Comparison of ENCODE assay signal across 9 cellular contexts in genomic region chr17:4738136-4739121, GRCh38. TPM values are rescaled to one million over a fixed set of nuclear protein-coding genes. Genes with fewer than 3 reads are reported as not detected.
DNase-seq lines count a peak whose midpoint lies in the region; ATAC-seq, FAIRE-seq and TF ChIP-seq lines count a peak whose summit lies in the region.
"Had no signal": no experiment of that assay in that cellular context is flagged by ENCODE, and none has a peak within 500 bp of the region (broad histone marks: within the 10 kb centered on the region; RNA-seq: fewer than 3 reads in every experiment).

No MANE protein-coding gene starts in this region.

- H3K36me3 Mint-ChIP-seq in WTC11, result no peaks in the 10 kb centered on the region

- H3K36me3 ChIP-seq in prostate gland, result no peaks in the 10 kb centered on the region

- ATAC-seq in WTC11, result peak; percentile 16
- ATAC-seq in foreskin keratinocyte, result peak; percentile 81

- POLR2A ChIA-PET in WTC11 (lab: Charles Lee), result interaction anchor here (0.6 kb wide), 1 partner anchor 40 kb away, joined by 8 read pairs; no protein-coding TSS in a partner anchor

- no peak for FAIRE-seq in urothelium cell line (lab: Jason Lieb, UNC)

- peaks cover 5% of the 10 kb centered on the region for H3K4me1 ChIP-seq in foreskin keratinocyte
- no peaks in the 10 kb centered on the region for H3K4me1 ChIP-seq in prostate gland (replicated peaks)

- no peaks in the 10 kb centered on the region for H3K9me3 ChIP-seq in prostate gland

- H3K27me3 Mint-ChIP-seq in WTC11 (ENCODE audit: low read depth), result peaks cover 81% of the 10 kb centered on the region

- no peak overlapping the region for H3K27ac Mint-ChIP-seq in WTC11

- H3K9me3 Mint-ChIP-seq in WTC11, result no peaks in the 10 kb centered on the region

- TF ChIP-seq CTCF in GM12865 (IDR thresholded peaks at IDR 0.05; ENCODE audit: insufficient read depth, low read depth, low read length, missing control alignments) (no peak), WTC11 (IDR thresholded peaks at IDR 0.05) (no peak), foreskin keratinocyte (conservative IDR thresholded peaks at IDR 0.05) (no peak), prostate gland (IDR thresholded peaks at IDR 0.05) (no peak)

- TF ChIP-seq POLR2A in prostate gland (IDR thresholded peaks at IDR 0.05), result peak; percentile 68

- H3K4me3 ChIP-seq in GM12865 (ENCODE audit: low read depth, low read length) (peak overlapping the region; percentile 82), prostate gland (peak overlapping the region; percentile 59 to 71)

- H3K27ac ChIP-seq in foreskin keratinocyte, result peak overlapping the region; percentile 74
- H3K27ac ChIP-seq in prostate gland, result peak overlapping the region; percentile 75 to 78

- H3K4me1 Mint-ChIP-seq in WTC11, result peaks cover 13% of the 10 kb centered on the region

- 17% methylated on average over 41 of the region's 41 CpGs for WGBS in prostate gland

- peak overlapping the region; percentile 78 for H3K4me3 Mint-ChIP-seq in WTC11

- intact Hi-C loops in prostate gland (cut with DNase I), result no loop called here

- H3K27me3 ChIP-seq in foreskin keratinocyte (peaks cover 15% of the 10 kb centered on the region), prostate gland (replicated peaks; ENCODE audit: insufficient read depth) (no peaks in the 10 kb centered on the region)

- DNase-seq in GM12865 (ENCODE audit: low read depth) (no peak), WTC11 (ENCODE audit: low spot score) (no peak), foreskin keratinocyte (peak; percentile 72 to 84), prostate gland (ENCODE audit: low spot score) (peak; percentile 42), NCI-H524 (lab: John Stamatoyannopoulos, UW) (no peak), urothelium cell line (ENCODE audit: low spot score) (no peak), EL (no peak), DMS79 treated with DMSO at 0.1 percent for 48 hours (lab: John Stamatoyannopoulos, UW) (no peak)

- CTCF ChIA-PET in WTC11 (lab: Charles Lee), result interaction anchor here (0.8 to 1.0 kb wide), 2 partner anchors 165 to 171 kb away, joined by 3 read pairs; partner anchors contain the start of gene CHRNE

TF ChIP-seq in WTC11, 78 proteins besides CTCF, POLR2A, EP300 and RAD21 (continues in another document):
- TF ChIP-seq ERG (CRISPR knock-in tag; IDR thresholded peaks at IDR 0.05) (no peak), NR2C2 (CRISPR knock-in tag; IDR thresholded peaks at IDR 0.05) (no peak), SMAD3 (CRISPR knock-in tag; IDR thresholded peaks at IDR 0.05; ENCODE audit: borderline replicate concordance) (no peak), E2F1 (CRISPR knock-in tag; IDR thresholded peaks at IDR 0.05) (no peak), OVOL2 (CRISPR knock-in tag; IDR thresholded peaks at IDR 0.05; ENCODE audit: borderline replicate concordance) (no peak), FOXP4 (CRISPR knock-in tag; IDR thresholded peaks at IDR 0.05) (no peak), CREM (CRISPR knock-in tag; IDR thresholded peaks at IDR 0.05) (no peak), PRDM15 (CRISPR knock-in tag; IDR thresholded peaks at IDR 0.05) (no peak), RORB (CRISPR knock-in tag; IDR thresholded peaks at IDR 0.05) (no peak), MXD4 (CRISPR knock-in tag; IDR thresholded peaks at IDR 0.05; ENCODE audit: borderline replicate concordance) (no peak), SP1 (CRISPR knock-in tag; conservative IDR thresholded peaks at IDR 0.05) (no peak), ZNF121 (CRISPR knock-in tag; IDR thresholded peaks at IDR 0.05) (no peak), NR1H2 (CRISPR knock-in tag; IDR thresholded peaks at IDR 0.05) (no peak), FOXJ3 (CRISPR knock-in tag; IDR thresholded peaks at IDR 0.05; ENCODE audit: borderline replicate concordance) (no peak), ZNF263 (CRISPR knock-in tag; IDR thresholded peaks at IDR 0.05; ENCODE audit: low read depth) (no peak)

RNA-seq across cellular contexts. Expression of gene ZMYND15, which starts 1.2 kb away (rescaled TPM):
- 0.39 to 0.71 TPM (median 0.63 TPM) in 3 replicates for total RNA-seq in WTC11 (2021)
- 0.28 and 0.31 TPM in 2 replicates for total RNA-seq in foreskin keratinocyte
- polyA plus RNA-seq in foreskin keratinocyte, result 0.31 and 0.32 TPM in 2 replicates
- total RNA-seq in prostate gland, result 1 to 10 TPM in 1 of 2 donors, under 1 TPM in 1; 0.91 to 7.3 TPM

RNA-seq across cellular contexts. Expression of gene CXCL16, which starts 1.3 kb away (rescaled TPM):
- total RNA-seq in WTC11 (2021) (3.2 to 3.8 TPM (median 3.5 TPM) in 3 replicates), foreskin keratinocyte (16.6 and 17.1 TPM in 2 replicates), prostate gland (10 to 100 TPM; 27.9 to 36.0 TPM)
- 21.0 and 23.7 TPM in 2 replicates for polyA plus RNA-seq in foreskin keratinocyte

RNA-seq across cellular contexts. Expression of gene MED11, which starts 7.2 kb away (rescaled TPM):
- total RNA-seq in WTC11 (2021) (18.6 to 21.3 TPM (median 21.2 TPM) in 3 replicates), foreskin keratinocyte (32.6 and 33.2 TPM in 2 replicates), prostate gland (10 to 100 TPM; 31.0 to 41.9 TPM)
- polyA plus RNA-seq in foreskin keratinocyte, result 42.3 and 43.2 TPM in 2 replicates

RNA-seq across cellular contexts. Expression of gene ARRB2, which starts 28.0 kb away (rescaled TPM):
- total RNA-seq in WTC11 (2021), result 79.7 to 87.8 TPM (median 81.0 TPM) in 3 replicates
- total RNA-seq in foreskin keratinocyte, result 22.2 and 24.1 TPM in 2 replicates
- polyA plus RNA-seq in foreskin keratinocyte, result 27.9 and 30.4 TPM in 2 replicates
- 10 to 100 TPM; 12.5 to 30.1 TPM for total RNA-seq in prostate gland

RNA-seq across cellular contexts. Expression of gene TM4SF5, which starts 33.3 kb away (rescaled TPM):
- not detected in 3 replicates for total RNA-seq in WTC11 (2021)
- not detected in 2 replicates for total RNA-seq in foreskin keratinocyte
- not detected in 2 replicates for polyA plus RNA-seq in foreskin keratinocyte
- total RNA-seq in prostate gland, result not detected
- total RNA-seq: myocyte had no signal

Comparison
In these comparisons a context has a peak if more than half of its experiments do, and no peak if none do; other contexts are left out.
1. DNase-seq: peak in foreskin keratinocyte (2 of 2) and prostate gland (single experiment); none in GM12865 (single experiment), WTC11 (single experiment), NCI-H524 (0 of 2), urothelium cell line (single experiment), EL (single experiment) and DMS79 treated with DMSO at 0.1 percent for 48 hours (single experiment).